35 cellular contexts compared by ENCODE assay signal in the genomic region with DNA sequence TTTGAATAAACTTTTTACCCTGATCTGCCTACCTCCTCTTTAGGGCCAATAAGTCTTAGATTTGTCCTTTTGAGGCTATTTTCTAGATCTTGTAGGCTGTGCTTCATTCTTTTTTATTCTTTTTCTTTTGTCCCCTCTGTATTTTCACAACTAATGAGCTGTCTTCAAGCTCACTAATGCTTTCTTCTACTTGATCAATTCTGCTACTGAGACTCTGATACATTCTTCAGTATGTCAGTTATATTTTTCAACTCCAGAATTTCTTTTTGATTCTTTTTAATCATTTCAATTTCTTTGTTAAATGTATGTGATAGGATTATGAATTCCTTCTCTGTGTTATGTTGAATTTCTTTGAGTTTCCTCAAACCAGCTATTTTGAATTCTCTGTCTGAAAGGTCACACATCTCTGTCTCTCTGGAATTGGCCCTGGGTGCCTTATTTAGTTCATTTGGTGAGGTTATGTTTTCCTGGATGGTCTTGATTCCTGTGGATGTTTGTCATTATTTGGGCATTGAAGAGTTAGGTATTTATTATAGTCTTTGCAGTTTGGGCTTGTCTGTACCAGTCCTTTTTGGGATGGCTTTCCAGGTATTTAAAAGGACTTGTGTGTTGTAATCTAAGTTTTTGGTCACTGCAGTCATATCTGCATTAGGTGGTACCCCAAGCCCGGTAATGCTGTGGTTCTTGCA.
"Had no signal": no experiment of that assay in that cellular context is flagged by ENCODE, and none has a peak within 500 bp of the region (broad histone marks: within the 10 kb centered on the region; RNA-seq: fewer than 3 reads in every experiment).

No MANE protein-coding gene starts in this region.

- H3K9ac ChIP-seq: KMS-11 had no signal

- H3K27me3 ChIP-seq: MG63 had no signal

- H3K4me3 ChIP-seq: MG63 had no signal

- H3K27ac ChIP-seq: KMS-11 had no signal

- DNase-seq: Karpas-422, Kasumi-1, MG63, MM.1S, MV-4-11, NCI-H1048, NCI-H1092, NCI-H1092 treated with DMSO at 0.1 percent for 48 hours, NCI-H1105, NCI-H1105 treated with DMSO at 0.1 percent for 48 hours, NCI-H1417, NCI-H1417 treated with DMSO at 0.1 percent for 48 hours, NCI-H1436, NCI-H1436 treated with DMSO at 0.1 percent for 48 hours, NCI-H146, NCI-H1694, NCI-H1694 treated with DMSO at 0.1 percent for 48 hours, NCI-H187, NCI-H187 treated with DMSO at 0.1 percent for 48 hours, NCI-H1930, NCI-H2029, NCI-H2029 treated with DMSO at 0.1 percent for 48 hours, NCI-H2081, NCI-H2081 treated with DMSO at 0.1 percent for 48 hours, NCI-H2107, NCI-H2171, NCI-H2171 treated with DMSO at 0.1 percent for 48 hours, NCI-H2227 treated with DMSO at 0.1 percent for 48 hours, NCI-H226, NCI-H345, NCI-H446, NCI-H446 treated with DMSO at 0.1 percent for 48 hours, NCI-H510A, NCI-H510A treated with DMSO at 0.1 percent for 48 hours had no signal

- H3K4me2 ChIP-seq: KMS-11 had no signal

- H3K36me3 ChIP-seq: MG63 had no signal
